ENCODE assay signal across 29 cellular contexts in genomic region chr5:93886098-93886806, GRCh38.
DNase-seq lines count a peak whose midpoint lies in the region; ATAC-seq and TF ChIP-seq lines count a peak whose summit lies in the region.
"Had no signal": no experiment of that assay in that cellular context is flagged by ENCODE, and none has a peak within 500 bp of the region (broad histone marks: within the 10 kb centered on the region; RNA-seq: fewer than 3 reads in every experiment).

No MANE protein-coding gene starts in this region.

- H3K9me3 ChIP-seq in IMR-90 (ENCODE audit: control insufficient read depth, insufficient read depth, low read length): no peaks in the 10 kb centered on the region
- no peaks in the 10 kb centered on the region for H3K9me3 ChIP-seq in osteoblast (ENCODE audit: low read depth, low read length)
- no peaks in the 10 kb centered on the region for H3K9me3 ChIP-seq in psoas muscle
- H3K9me3 ChIP-seq: breast epithelium, heart left ventricle, neutrophil, prostate gland, testis, uterus had no signal

- no peak overlapping the region for H2BK20ac ChIP-seq in IMR-90 (ENCODE audit: low read depth, low read length)

- H4K20me1 ChIP-seq in IMR-90 (ENCODE audit: insufficient read depth, low read length) (no peaks in the 10 kb centered on the region), osteoblast (ENCODE audit: insufficient read depth, low read length) (no peaks in the 10 kb centered on the region)

- no peak overlapping the region for H3K14ac ChIP-seq in IMR-90 (replicated peaks; ENCODE audit: low read depth, low read length)

- H3K36me3 Mint-ChIP-seq in immature natural killer cell: peaks cover 0 to 4% (median 4%) of the 10 kb centered on the region in 3 donors
- peaks cover 5% of the 10 kb centered on the region for H3K36me3 Mint-ChIP-seq in activated T-helper 17 cell treated with anti-CD3 and anti-CD28 coated beads, Interleukin-2, amount 50 U/mL, for 72 hours (ENCODE audit: low read depth)

- no peak overlapping the region for H4K5ac ChIP-seq in IMR-90 (ENCODE audit: low read depth, low read length)

- BruUV-seq in IMR-90 (replicated peaks; lab: Mats Ljungman, UMichigan): no TSS peak

- TF ChIP-seq RAD21 in IMR-90 (IDR thresholded peaks at IDR 0.05; ENCODE audit: low read length): no peak

- ATAC-seq in IMR-90 (ENCODE audit: low read depth) (no peak), GM18868 (IDR thresholded peaks at IDR 0.05; ENCODE audit: unreplicated experiment) (no peak), psoas muscle (no peak)
- ATAC-seq in activated T-helper 17 cell treated with anti-CD3 and anti-CD28 coated beads, Interleukin-2, amount 50 U/mL, for 72 hours (replicated peaks): no peak
- ATAC-seq: effector memory CD8-positive, alpha-beta T cell; foreskin keratinocyte; GM12878; heart left ventricle had no signal

- dilution Hi-C loops in IMR-90 (cut with HindIII; ENCODE audit: low sequenced_read_pairs, unreplicated experiment): no loop called here

- no CpG with 5 or more reads among the region's 7 CpGs for WGBS in IMR-90 (ENCODE audit: extremely low coverage in 2 of 2, insufficient read length in 1 of 2), 2 experiments
- 71 to 76% (median 75%) methylated on average over 7 of the region's 7 CpGs for WGBS in psoas muscle, 3 donors

- H3K4ac ChIP-seq in IMR-90 (ENCODE audit: low read depth, low read length): no peak overlapping the region

- no peaks in the 10 kb centered on the region; a peak in 1 of 4 replicates for H3K79me1 ChIP-seq in IMR-90 (ENCODE audit: low read depth in 1 of 2, low read length in 2 of 2)

- H2BK120ac ChIP-seq in IMR-90 (ENCODE audit: low read depth, low read length): no peak overlapping the region

- H3K4me1 Mint-ChIP-seq in immature natural killer cell: peaks cover 29 to 35% of the 10 kb centered on the region in 2 donors
- no peaks in the 10 kb centered on the region for H3K4me1 Mint-ChIP-seq in activated T-helper 17 cell treated with anti-CD3 and anti-CD28 coated beads, Interleukin-2, amount 50 U/mL, for 72 hours

- H3K56ac ChIP-seq in IMR-90 (ENCODE audit: extremely low read depth, insufficient read depth, low read length): no peak overlapping the region

- H3K23ac ChIP-seq in IMR-90 (ENCODE audit: low read depth, low read length): no peak overlapping the region

- no peaks in the 10 kb centered on the region for H3K4me1 ChIP-seq in IMR-90 (ENCODE audit: control insufficient read depth, insufficient read depth, low read length)
- H3K4me1 ChIP-seq in osteoblast (ENCODE audit: insufficient read depth, low read length): no peaks in the 10 kb centered on the region
- peaks cover 12% of the 10 kb centered on the region for H3K4me1 ChIP-seq in psoas muscle
- H3K4me1 ChIP-seq: breast epithelium, foreskin keratinocyte, prostate gland, testis, uterus had no signal

- peak overlapping the region in 3 of 5 donors; percentile 78 to 94 (median 89) for H3K4me3 Mint-ChIP-seq in immature natural killer cell
- no peak overlapping the region for H3K4me3 Mint-ChIP-seq in activated T-helper 17 cell treated with anti-CD3 and anti-CD28 coated beads, Interleukin-2, amount 50 U/mL, for 72 hours
- H3K4me3 Mint-ChIP-seq: HFFc6 had no signal

- H3K4me2 ChIP-seq in IMR-90 (ENCODE audit: low read depth, low read length) (no peak overlapping the region; the same call in 1 of the 2 replicates), osteoblast (ENCODE audit: insufficient read depth, low read length) (peak overlapping the region; percentile 67)

- peaks cover 0 to 2% (median 0%) of the 10 kb centered on the region in 3 donors for H3K27me3 Mint-ChIP-seq in immature natural killer cell (ENCODE audit: low read depth in 3 of 3)
- no peaks in the 10 kb centered on the region for H3K27me3 Mint-ChIP-seq in activated T-helper 17 cell treated with anti-CD3 and anti-CD28 coated beads, Interleukin-2, amount 50 U/mL, for 72 hours
- H3K27me3 Mint-ChIP-seq: effector memory CD8-positive, alpha-beta T cell had no signal

- H2AFZ ChIP-seq in IMR-90 (replicated peaks; ENCODE audit: low read length, poor library complexity) (no peak overlapping the region), osteoblast (ENCODE audit: low read length) (no peak overlapping the region)

- no peak overlapping the region for H3K9ac ChIP-seq in IMR-90 (ENCODE audit: low read depth, low read length)

- H3K27me3 ChIP-seq in IMR-90 (ENCODE audit: control insufficient read depth, insufficient read depth, low read length): no peaks in the 10 kb centered on the region
- H3K27me3 ChIP-seq in osteoblast (ENCODE audit: insufficient read depth, low read length): no peaks in the 10 kb centered on the region
- no peaks in the 10 kb centered on the region for H3K27me3 ChIP-seq in psoas muscle (ENCODE audit: insufficient read depth in 3 of 3, low read length in 2 of 3)
- H3K27me3 ChIP-seq: breast epithelium, foreskin keratinocyte, heart left ventricle, neutrophil, testis, uterus had no signal

- CTCF ChIA-PET in IMR-90 (lab: Yijun Ruan, JAX): interaction anchor here (0.7 to 1.6 kb wide), 4 partner anchors 8 to 80 kb away, joined by 3 to 7 read pairs (median 4); no protein-coding TSS in a partner anchor

- TF ChIP-seq CTCF in IMR-90 (conservative IDR thresholded peaks at IDR 0.05; ENCODE audit: low read depth, low read length) (no peak), osteoblast (IDR thresholded peaks at IDR 0.05; ENCODE audit: extremely low read depth, low read depth, low read length) (no peak), psoas muscle (IDR thresholded peaks at IDR 0.05) (no peak)

- H3K9me3 Mint-ChIP-seq in immature natural killer cell: no peaks in the 10 kb centered on the region
- no peaks in the 10 kb centered on the region for H3K9me3 Mint-ChIP-seq in activated T-helper 17 cell treated with anti-CD3 and anti-CD28 coated beads, Interleukin-2, amount 50 U/mL, for 72 hours
- H3K9me3 Mint-ChIP-seq: effector memory CD8-positive, alpha-beta T cell; HFFc6 had no signal

- H2BK15ac ChIP-seq in IMR-90 (ENCODE audit: low read depth, low read length): no peak overlapping the region

- H3K27ac ChIP-seq in IMR-90 (ENCODE audit: insufficient read depth, low read length) (no peak overlapping the region), osteoblast (ENCODE audit: low read depth, low read length) (no peak overlapping the region), psoas muscle (no peak overlapping the region)
- H3K27ac ChIP-seq: breast epithelium, C4-2B, coronary artery, foreskin keratinocyte, heart left ventricle, neutrophil, prostate gland, testis, uterus had no signal

- H3K27ac Mint-ChIP-seq in immature natural killer cell: peak overlapping the region in 5 of 6 donors; percentile 49 to 82 (median 75)
- H3K27ac Mint-ChIP-seq in activated T-helper 17 cell treated with anti-CD3 and anti-CD28 coated beads, Interleukin-2, amount 50 U/mL, for 72 hours: no peak overlapping the region
- H3K27ac Mint-ChIP-seq: effector memory CD8-positive, alpha-beta T cell; HFFc6 had no signal

- no peak overlapping the region for H2AK9ac ChIP-seq in IMR-90 (replicated peaks; ENCODE audit: low read depth, low read length, poor library complexity)

- intact Hi-C loops in IMR-90 (cut with micrococcal nuclease) (no loop called here), psoas muscle (cut with DNase I) (loop anchor here in 1 of 2 donors (5.0 kb wide), 1 partner anchor 79 kb away; no protein-coding TSS in a partner anchor)

- H2BK5ac ChIP-seq in IMR-90 (ENCODE audit: low read depth, low read length, poor library complexity, severe bottlenecking): no peak overlapping the region

- TF ChIP-seq POLR2A in IMR-90 (IDR thresholded peaks at IDR 0.05; ENCODE audit: low read depth, low read length): no peak

- no peaks in the 10 kb centered on the region for H3K9me1 ChIP-seq in IMR-90 (ENCODE audit: insufficient read depth, low read length)

- DNase-seq in IMR-90: peak; percentile 20
- DNase-seq in NCI-H748 treated with DMSO at 0.1 percent for 48 hours (lab: John Stamatoyannopoulos, UW): peak; percentile 88
- no peak for DNase-seq in immature natural killer cell
- no peak for DNase-seq in osteoblast (ENCODE audit: insufficient read length, low spot score, missing footprints)
- DNase-seq in psoas muscle: no peak
- DNase-seq: activated CD4-positive, alpha-beta T cell treated with anti-CD3 and anti-CD28 coated beads for 4 hours; activated naive CD4-positive, alpha-beta T cell treated with Interleukin-2 at 50 U/mL for 16 hours; activated T-cell treated with anti-CD3 and anti-CD28 coated beads, Interleukin-2, amount 50 U/mL, for 1 hour; amniotic stem cell; Calu3; effector memory CD8-positive, alpha-beta T cell; foreskin keratinocyte; heart left ventricle; HFFc6; kidney glomerular epithelial cell; NCI-H1092; NCI-H187 treated with DMSO at 0.1 percent for 48 hours; NCI-H82; stimulated activated naive CD4-positive, alpha-beta T cell treated with Interleukin-2 at 50 U/mL for 16 hours; testis; uterus had no signal

- H4K91ac ChIP-seq in IMR-90 (ENCODE audit: insufficient read depth, low read depth, low read length): no peak overlapping the region

- no peak overlapping the region for H3K18ac ChIP-seq in IMR-90 (ENCODE audit: low read depth, low read length)

- no peak overlapping the region for H2AK5ac ChIP-seq in IMR-90 (ENCODE audit: low read depth, low read length)

- in situ Hi-C loops in IMR-90 (cut with MboI; ENCODE audit: low sequenced_read_pairs): no loop called here

- POLR2A ChIA-PET in IMR-90 (lab: Charles Lee; ENCODE audit: unreplicated experiment): no interaction called here

- no peaks in the 10 kb centered on the region for H3K36me3 ChIP-seq in IMR-90 (ENCODE audit: control insufficient read depth, insufficient read depth, low read length)
- no peaks in the 10 kb centered on the region for H3K36me3 ChIP-seq in osteoblast (ENCODE audit: insufficient read depth, low read length)
- H3K36me3 ChIP-seq in psoas muscle (ENCODE audit: insufficient read depth in 1 of 2, low read depth in 1 of 2): no peaks in the 10 kb centered on the region
- H3K36me3 ChIP-seq: breast epithelium, neutrophil, prostate gland had no signal

- no peak overlapping the region for H4K8ac ChIP-seq in IMR-90 (ENCODE audit: low read depth in 2 of 2, low read length in 2 of 2)

- no peaks in the 10 kb centered on the region for H3K79me2 ChIP-seq in osteoblast (ENCODE audit: insufficient read depth, low read length)

- no peak overlapping the region for H3K4me3 ChIP-seq in IMR-90 (ENCODE audit: insufficient read depth, low read depth, low read length)
- H3K4me3 ChIP-seq in osteoblast (ENCODE audit: insufficient read depth, low read length): no peak overlapping the region
- H3K4me3 ChIP-seq in psoas muscle: no peak overlapping the region
- H3K4me3 ChIP-seq: breast epithelium, coronary artery, GM12878, prostate gland, testis, uterus had no signal

TF ChIP-seq in IMR-90, 13 proteins besides CTCF, POLR2A, EP300 and RAD21:
- TF ChIP-seq RFX5 (IDR thresholded peaks at IDR 0.05; ENCODE audit: low read depth, low read length) (no peak), CEBPB (IDR thresholded peaks at IDR 0.05; ENCODE audit: low read depth, low read length) (peak; percentile 70)

Comparison
In these comparisons a context has a peak if more than half of its experiments do, and no peak if none do; other contexts are left out.
1. DNase-seq: peak in IMR-90 (single experiment) and NCI-H748 treated with DMSO at 0.1 percent for 48 hours (single experiment); none in immature natural killer cell (0 of 3), osteoblast (single experiment) and psoas muscle (0 of 2).